Comparison of ENCODE assay signal across 13 cellular contexts in genomic region chr22:20611418-20611817, GRCh38.
A peak's percentile ranks its signal among the peaks of the same experiment; 100 is the strongest.
DNase-seq lines count a peak whose midpoint lies in the region; ATAC-seq and TF ChIP-seq lines count a peak whose summit lies in the region.
"Had no signal": no experiment of that assay in that cellular context is flagged by ENCODE, and none has a peak within 500 bp of the region (broad histone marks: within the 10 kb centered on the region; RNA-seq: fewer than 3 reads in every experiment).

No MANE protein-coding gene starts in this region.

- DNase-seq in H7 (peak; percentile 39), chondrocyte (ENCODE audit: low spot score) (peak; percentile 87), natural killer cell (no peak), lower leg skin (ENCODE audit: low spot score in 2 of 2) (no peak), MM.1S (no peak)
- DNase-seq: BE2C, DMS53, GOT3, HCEC 1CT, HFFc6 had no signal

- H3F3A ChIP-seq in MM.1S (ENCODE audit: insufficient read depth, low read length) = peaks cover 4% of the 10 kb centered on the region; the same call in 1 of the 2 replicates

- WGBS in lower leg skin, 2 donors = 80 to 96% methylated on average over 10 of the region's 10 CpGs

- TF ChIP-seq CTCF in chondrocyte (IDR thresholded peaks at IDR 0.05) (no peak), natural killer cell (IDR thresholded peaks at IDR 0.05) (no peak), lower leg skin (IDR thresholded peaks at IDR 0.05) (no peak), MM.1S (IDR thresholded peaks at IDR 0.05; ENCODE audit: low read length) (no peak)

- H3K9me3 Mint-ChIP-seq in chondrocyte (ENCODE audit: low read depth) (no peaks in the 10 kb centered on the region), natural killer cell (no peaks in the 10 kb centered on the region)
- H3K9me3 Mint-ChIP-seq: HFFc6 had no signal

- H3K4me1 Mint-ChIP-seq in chondrocyte (ENCODE audit: low read depth) = no peaks in the 10 kb centered on the region
- H3K4me1 Mint-ChIP-seq in natural killer cell = peaks cover 41 to 56% of the 10 kb centered on the region in 2 donors

- H3K27me3 ChIP-seq in H7 (ENCODE audit: control insufficient read depth, insufficient read depth, low read length) (no peaks in the 10 kb centered on the region), MM.1S (replicated peaks; ENCODE audit: insufficient read depth, low read length) (no peaks in the 10 kb centered on the region; the same call in 1 of the 2 replicates)
- H3K27me3 ChIP-seq: BE2C had no signal

- no peaks in the 10 kb centered on the region for H4K20me1 ChIP-seq in MM.1S (ENCODE audit: insufficient read depth, low read length)

- no peaks in the 10 kb centered on the region for H3K79me2 ChIP-seq in MM.1S (ENCODE audit: low read length)

- H3K27ac ChIP-seq in MM.1S (ENCODE audit: low read length) = no peak overlapping the region
- H3K27ac ChIP-seq: A549 had no signal

- H3K36me3 ChIP-seq in H7 (replicated peaks; ENCODE audit: control insufficient read depth, insufficient read depth, low read length) = no peaks in the 10 kb centered on the region
- no peaks in the 10 kb centered on the region for H3K36me3 ChIP-seq in MM.1S (replicated peaks; ENCODE audit: insufficient read depth, low read length)
- H3K36me3 ChIP-seq: BE2C had no signal

- H3K36me3 Mint-ChIP-seq in chondrocyte (ENCODE audit: low read depth) (no peaks in the 10 kb centered on the region), natural killer cell (no peaks in the 10 kb centered on the region)

- H3K4me3 Mint-ChIP-seq in chondrocyte (ENCODE audit: unreplicated experiment) (no peak overlapping the region), natural killer cell (peak overlapping the region; percentile 25)
- H3K4me3 Mint-ChIP-seq: HFFc6 had no signal

- no peak for ATAC-seq in natural killer cell
- no peak for ATAC-seq in GM21528 (IDR thresholded peaks at IDR 0.05; ENCODE audit: low FRiP score, unreplicated experiment)
- ATAC-seq: A549, HepG2 had no signal

- intact Hi-C loops in natural killer cell (cut with micrococcal nuclease) = no loop called here
- intact Hi-C loops in lower leg skin (cut with DNase I; ENCODE audit: low total_unique reads) = no loop called here

- H3K4me3 ChIP-seq in H7 (ENCODE audit: insufficient read depth, low read depth, low read length) (no peak overlapping the region), lower leg skin (ENCODE audit: low read depth, poor library complexity, severe bottlenecking) (no peak overlapping the region), MM.1S (ENCODE audit: low read length) (no peak overlapping the region)
- H3K4me3 ChIP-seq: A549 had no signal

- 0 out of 2 replicates have a peak, but pooled peaks cover 2% of the 10 kb centered on the region for H3K4me1 ChIP-seq in MM.1S (ENCODE audit: low read length)
- H3K4me1 ChIP-seq: A549 had no signal

- H3K27ac Mint-ChIP-seq in chondrocyte (ENCODE audit: unreplicated experiment) (no peak overlapping the region), natural killer cell (peak overlapping the region; percentile 81 to 92)
- H3K27ac Mint-ChIP-seq: HFFc6 had no signal

- H2AFZ ChIP-seq in MM.1S (ENCODE audit: low read length) = no peak overlapping the region

- TF ChIP-seq POLR2A in lower leg skin (IDR thresholded peaks at IDR 0.05) = no peak

- no peaks in the 10 kb centered on the region for H3K9me2 ChIP-seq in MM.1S (replicated peaks; ENCODE audit: insufficient read depth, low read length)

- H3K27me3 Mint-ChIP-seq in chondrocyte (ENCODE audit: low read depth) (peaks cover 4% of the 10 kb centered on the region), natural killer cell (ENCODE audit: low read depth in 2 of 2) (no peaks in the 10 kb centered on the region)

- no peak overlapping the region for H3K4me2 ChIP-seq in MM.1S (ENCODE audit: low read depth, low read length)
- H3K4me2 ChIP-seq: A549 had no signal

- no peaks in the 10 kb centered on the region for H3K9me3 ChIP-seq in MM.1S (replicated peaks; ENCODE audit: insufficient read depth, low read length)
- H3K9me3 ChIP-seq: A549, BE2C had no signal

- no peak overlapping the region for H3K9ac ChIP-seq in MM.1S (ENCODE audit: low read length)

Comparison
In these comparisons a context has a peak if more than half of its experiments do, and no peak if none do; other contexts are left out.
1. DNase-seq: peak in H7 (single experiment) and chondrocyte (single experiment); none in natural killer cell (single experiment), lower leg skin (0 of 2) and MM.1S (single experiment).